Comparison of ENCODE assay signal across 1 cellular context in the genomic region with DNA sequence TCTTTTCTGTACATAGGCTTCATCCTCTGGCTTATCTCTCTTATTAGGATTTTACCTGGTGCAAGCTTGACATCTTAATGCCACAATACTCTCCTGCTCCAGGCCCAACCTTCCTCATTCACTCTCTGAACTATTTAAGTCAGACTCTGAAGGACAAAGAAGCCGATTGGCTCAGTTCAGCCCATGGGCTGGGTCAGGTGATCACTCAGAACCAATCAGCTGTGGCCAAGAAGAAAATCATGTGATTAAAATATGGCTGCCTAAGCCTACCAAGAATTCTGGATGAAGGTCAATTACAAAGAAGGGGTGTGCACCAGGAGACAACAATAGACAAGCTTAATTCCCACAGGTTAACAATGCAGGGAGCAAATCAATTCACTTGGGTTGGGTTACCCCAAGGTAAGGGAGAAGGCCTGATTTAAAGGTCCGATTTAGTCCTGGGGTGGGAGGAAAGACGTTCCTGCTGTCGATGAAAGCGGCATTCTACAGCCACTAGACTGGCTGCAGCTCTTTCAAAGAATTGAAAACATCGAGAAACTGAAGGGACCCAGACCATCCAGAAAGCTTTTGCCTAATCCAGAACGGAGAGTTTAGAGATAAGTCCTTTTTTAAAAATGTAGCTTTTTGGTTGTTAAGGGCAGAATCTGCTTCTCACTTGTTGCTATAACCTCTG.
TF ChIP-seq lines count a peak whose summit lies in the region.

No MANE protein-coding gene starts in this region.

TF ChIP-seq in SK-N-SH, 30 proteins besides CTCF, POLR2A, EP300 and RAD21 (continued from another document):
- TF ChIP-seq, protein P1, sequence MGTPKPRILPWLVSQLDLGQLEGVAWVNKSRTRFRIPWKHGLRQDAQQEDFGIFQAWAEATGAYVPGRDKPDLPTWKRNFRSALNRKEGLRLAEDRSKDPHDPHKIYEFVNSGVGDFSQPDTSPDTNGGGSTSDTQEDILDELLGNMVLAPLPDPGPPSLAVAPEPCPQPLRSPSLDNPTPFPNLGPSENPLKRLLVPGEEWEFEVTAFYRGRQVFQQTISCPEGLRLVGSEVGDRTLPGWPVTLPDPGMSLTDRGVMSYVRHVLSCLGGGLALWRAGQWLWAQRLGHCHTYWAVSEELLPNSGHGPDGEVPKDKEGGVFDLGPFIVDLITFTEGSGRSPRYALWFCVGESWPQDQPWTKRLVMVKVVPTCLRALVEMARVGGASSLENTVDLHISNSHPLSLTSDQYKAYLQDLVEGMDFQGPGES (IDR thresholded peaks at IDR 0.05; ENCODE audit: low read depth, low read length): no peak
- TF ChIP-seq MXI1 (IDR thresholded peaks at IDR 0.05; ENCODE audit: low read depth, low read length) (no peak), EZH2phosphoT487 (IDR thresholded peaks at IDR 0.05; ENCODE audit: borderline replicate concordance, low read depth) (no peak), POLR2AphosphoS5 (IDR thresholded peaks at IDR 0.05; ENCODE audit: low read depth, low read length) (no peak), NRF1 (IDR thresholded peaks at IDR 0.05; ENCODE audit: low read depth, low read length) (no peak), RFX5 (IDR thresholded peaks at IDR 0.05; ENCODE audit: low read length) (no peak), FOXM1 (IDR thresholded peaks at IDR 0.05; ENCODE audit: low read depth) (no peak), YY1 (IDR thresholded peaks at IDR 0.05; ENCODE audit: low read depth) (peak; percentile 60; the same call in 1 of the 2 replicates), RXRA (IDR thresholded peaks at IDR 0.05; ENCODE audit: borderline replicate concordance, low read depth) (no peak)
- TF ChIP-seq, protein P2, sequence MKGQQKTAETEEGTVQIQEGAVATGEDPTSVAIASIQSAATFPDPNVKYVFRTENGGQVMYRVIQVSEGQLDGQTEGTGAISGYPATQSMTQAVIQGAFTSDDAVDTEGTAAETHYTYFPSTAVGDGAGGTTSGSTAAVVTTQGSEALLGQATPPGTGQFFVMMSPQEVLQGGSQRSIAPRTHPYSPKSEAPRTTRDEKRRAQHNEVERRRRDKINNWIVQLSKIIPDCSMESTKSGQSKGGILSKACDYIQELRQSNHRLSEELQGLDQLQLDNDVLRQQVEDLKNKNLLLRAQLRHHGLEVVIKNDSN (IDR thresholded peaks at IDR 0.05; ENCODE audit: borderline replicate concordance, low read depth): peak; percentile 78
- TF ChIP-seq, protein P3, sequence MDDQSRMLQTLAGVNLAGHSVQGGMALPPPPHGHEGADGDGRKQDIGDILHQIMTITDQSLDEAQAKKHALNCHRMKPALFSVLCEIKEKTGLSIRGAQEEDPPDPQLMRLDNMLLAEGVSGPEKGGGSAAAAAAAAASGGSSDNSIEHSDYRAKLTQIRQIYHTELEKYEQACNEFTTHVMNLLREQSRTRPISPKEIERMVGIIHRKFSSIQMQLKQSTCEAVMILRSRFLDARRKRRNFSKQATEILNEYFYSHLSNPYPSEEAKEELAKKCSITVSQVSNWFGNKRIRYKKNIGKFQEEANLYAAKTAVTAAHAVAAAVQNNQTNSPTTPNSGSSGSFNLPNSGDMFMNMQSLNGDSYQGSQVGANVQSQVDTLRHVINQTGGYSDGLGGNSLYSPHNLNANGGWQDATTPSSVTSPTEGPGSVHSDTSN (IDR thresholded peaks at IDR 0.05): no peak
